ENCODE assay signal across 9 cellular contexts in genomic region chr11:12118940-12119339, GRCh38. TPM values are rescaled to one million over a fixed set of nuclear protein-coding genes. Genes with fewer than 3 reads are reported as not detected.
DNase-seq lines count a peak whose midpoint lies in the region; ATAC-seq and TF ChIP-seq lines count a peak whose summit lies in the region.
"Had no signal": no experiment of that assay in that cellular context is flagged by ENCODE, and none has a peak within 500 bp of the region (broad histone marks: within the 10 kb centered on the region; RNA-seq: fewer than 3 reads in every experiment).

No MANE protein-coding gene starts in this region.

- no peaks in the 10 kb centered on the region for H3K9me3 ChIP-seq in CD4-positive, alpha-beta T cell (ENCODE audit: control insufficient read depth, low read length)
- H3K9me3 ChIP-seq in mucosa of rectum (ENCODE audit: control insufficient read depth in 2 of 2, low read length in 2 of 2): no peaks in the 10 kb centered on the region

- H3K9me3 Mint-ChIP-seq in CD4-positive, alpha-beta T cell: no peaks in the 10 kb centered on the region
- H3K9me3 Mint-ChIP-seq in activated CD8-positive, alpha-beta memory T cell treated with anti-CD3 and anti-CD28 coated beads, Interleukin-2, amount 10 ng/mL, durations not matched to agents 7 days and 5 days (ENCODE audit: low read depth): no peaks in the 10 kb centered on the region

- POLR2A ChIA-PET in CD4-positive, alpha-beta T cell (lab: Charles Lee): no interaction called here

- H3K4me1 ChIP-seq in mucosa of rectum (ENCODE audit: control insufficient read depth in 2 of 2, insufficient read depth in 2 of 2, low read length in 2 of 2): peaks cover 29 to 40% of the 10 kb centered on the region in 2 donors

- no peak overlapping the region for H3K4me3 Mint-ChIP-seq in CD4-positive, alpha-beta T cell
- H3K4me3 Mint-ChIP-seq in activated CD8-positive, alpha-beta memory T cell treated with anti-CD3 and anti-CD28 coated beads, Interleukin-2, amount 10 ng/mL, durations not matched to agents 7 days and 5 days: no peak overlapping the region

- H3K4me3 ChIP-seq in cardiac fibroblast (replicated peaks in 1 of 2; ENCODE audit: low read depth in 2 of 2, low read length in 2 of 2): no peak overlapping the region
- no peak overlapping the region for H3K4me3 ChIP-seq in mucosa of rectum (ENCODE audit: low read length in 2 of 2)

- H3K27ac Mint-ChIP-seq in CD4-positive, alpha-beta T cell: no peak overlapping the region
- no peak overlapping the region for H3K27ac Mint-ChIP-seq in activated CD8-positive, alpha-beta memory T cell treated with anti-CD3 and anti-CD28 coated beads, Interleukin-2, amount 10 ng/mL, durations not matched to agents 7 days and 5 days

- H3K27ac ChIP-seq in CD4-positive, alpha-beta T cell (ENCODE audit: low read depth, low read length): no peak overlapping the region
- peak overlapping the region; percentile 69 to 78 for H3K27ac ChIP-seq in mucosa of rectum (ENCODE audit: low read depth in 2 of 2, low read length in 2 of 2)

- H3K4me1 Mint-ChIP-seq in CD4-positive, alpha-beta T cell (ENCODE audit: low read depth): peaks cover 39% of the 10 kb centered on the region
- H3K4me1 Mint-ChIP-seq in activated CD8-positive, alpha-beta memory T cell treated with anti-CD3 and anti-CD28 coated beads, Interleukin-2, amount 10 ng/mL, durations not matched to agents 7 days and 5 days: peaks cover 38% of the 10 kb centered on the region

- H3K27me3 Mint-ChIP-seq in CD4-positive, alpha-beta T cell: no peaks in the 10 kb centered on the region
- H3K27me3 Mint-ChIP-seq in activated CD8-positive, alpha-beta memory T cell treated with anti-CD3 and anti-CD28 coated beads, Interleukin-2, amount 10 ng/mL, durations not matched to agents 7 days and 5 days: no peaks in the 10 kb centered on the region

- peaks cover 3 to 8% of the 10 kb centered on the region in 2 donors for H3K36me3 ChIP-seq in mucosa of rectum (ENCODE audit: control insufficient read depth in 2 of 2, insufficient read depth in 2 of 2, low read length in 2 of 2)

- H3K27me3 ChIP-seq in CD4-positive, alpha-beta T cell (ENCODE audit: control insufficient read depth, insufficient read depth, low read length): no peaks in the 10 kb centered on the region
- H3K27me3 ChIP-seq in mucosa of rectum (ENCODE audit: control insufficient read depth in 2 of 2, insufficient read depth in 2 of 2, low read length in 2 of 2): no peaks in the 10 kb centered on the region

- H3K9ac ChIP-seq in mucosa of rectum (ENCODE audit: low read depth in 1 of 2, low read length in 2 of 2): peak overlapping the region; percentile 26 to 45

- no peak for TF ChIP-seq CTCF in CD4-positive, alpha-beta T cell (IDR thresholded peaks at IDR 0.05)
- peak; percentile 8 for TF ChIP-seq CTCF in cardiac fibroblast (IDR thresholded peaks at IDR 0.05; ENCODE audit: low read depth, low read length)

- H3K36me3 Mint-ChIP-seq in CD4-positive, alpha-beta T cell (ENCODE audit: low read depth): no peaks in the 10 kb centered on the region
- peaks cover 5% of the 10 kb centered on the region for H3K36me3 Mint-ChIP-seq in activated CD8-positive, alpha-beta memory T cell treated with anti-CD3 and anti-CD28 coated beads, Interleukin-2, amount 10 ng/mL, durations not matched to agents 7 days and 5 days

- CTCF ChIA-PET in CD4-positive, alpha-beta T cell (lab: Charles Lee): no interaction called here
- CTCF ChIA-PET in activated CD8-positive, alpha-beta memory T cell treated with anti-CD3 and anti-CD28 coated beads, Interleukin-2, amount 10 ng/mL, durations not matched to agents 7 days and 5 days (lab: Charles Lee): interaction anchor here (0.6 to 1.4 kb wide), 3 partner anchors 73 to 227 kb away, joined by 3 to 4 read pairs (median 3); no protein-coding TSS in a partner anchor

- DNase-seq in CD4-positive, alpha-beta T cell: no peak
- DNase-seq in Kasumi-1 (lab: John Stamatoyannopoulos, UW): peak; percentile 25 to 52
- DNase-seq in cardiac fibroblast (ENCODE audit: low read depth in 2 of 2): no peak
- no peak for DNase-seq in activated CD8-positive, alpha-beta memory T cell treated with anti-CD3 and anti-CD28 coated beads, Interleukin-2, amount 10 ng/mL, durations not matched to agents 7 days and 5 days
- no peak for DNase-seq in activated CD4-positive, CD25-positive, alpha-beta regulatory T cell (lab: John Stamatoyannopoulos, UW)
- no peak for DNase-seq in GM03348 (ENCODE audit: low spot score)
- DNase-seq: NCI-H1105 had no signal

- intact Hi-C loops in CD4-positive, alpha-beta T cell (cut with DNase I, micrococcal nuclease): loop anchor here in 1 of 2 experiments (10.0 kb wide), 1 partner anchor 1546 kb away; the partner anchor contains the start of gene FAR1

- peak; percentile 14 for ATAC-seq in CD4-positive, alpha-beta T cell (ENCODE audit: poor library complexity)
- ATAC-seq in activated CD8-positive, alpha-beta memory T cell treated with anti-CD3 and anti-CD28 coated beads, Interleukin-2, amount 10 ng/mL, durations not matched to agents 7 days and 5 days: no peak
- ATAC-seq in HG03354 (IDR thresholded peaks at IDR 0.05; ENCODE audit: poor library complexity, severe bottlenecking, unreplicated experiment): no peak

RNA-seq across cellular contexts. Expression of gene MICAL2, which starts 8.6 kb away (rescaled TPM):
- total RNA-seq in CD4-positive, alpha-beta T cell: 10 to 100 TPM; 12.8 to 14.1 TPM
- 100 to 1,000 TPM; 120 to 168 TPM for total RNA-seq in activated CD8-positive, alpha-beta memory T cell treated with anti-CD3 and anti-CD28 coated beads, Interleukin-2, amount 10 ng/mL, durations not matched to agents 7 days and 5 days

Comparison
In these comparisons a context has a peak if more than half of its experiments do, and no peak if none do; other contexts are left out.
1. DNase-seq: peak in Kasumi-1 (2 of 2); none in CD4-positive, alpha-beta T cell (0 of 10), cardiac fibroblast (0 of 2), activated CD8-positive, alpha-beta memory T cell treated with anti-CD3 and anti-CD28 coated beads, Interleukin-2, amount 10 ng/mL, durations not matched to agents 7 days and 5 days (single experiment), activated CD4-positive, CD25-positive, alpha-beta regulatory T cell (0 of 4) and GM03348 (single experiment).
2. RNA of gene MICAL2, which starts 8.6 kb away (total RNA-seq): 120 to 168 TPM in activated CD8-positive, alpha-beta memory T cell treated with anti-CD3 and anti-CD28 coated beads, Interleukin-2, amount 10 ng/mL, durations not matched to agents 7 days and 5 days; 12.8 to 14.1 TPM in CD4-positive, alpha-beta T cell; every median in the first group is over 4 times any median in the second.